Comparison of ENCODE assay signal across 18 cellular contexts in genomic region chr1:14875781-14876564, GRCh38.
DNase-seq lines count a peak whose midpoint lies in the region; TF ChIP-seq lines count a peak whose summit lies in the region.
"Had no signal": no experiment of that assay in that cellular context is flagged by ENCODE, and none has a peak within 500 bp of the region (broad histone marks: within the 10 kb centered on the region; RNA-seq: fewer than 3 reads in every experiment).

No MANE protein-coding gene starts in this region.

- no peaks in the 10 kb centered on the region for H3K27me3 Mint-ChIP-seq in mesothelial cell of epicardium (ENCODE audit: low read depth)

- H3K4me1 ChIP-seq in hepatocyte (ENCODE audit: insufficient read depth), result no peaks in the 10 kb centered on the region
- no peaks in the 10 kb centered on the region for H3K4me1 ChIP-seq in SJCRH30
- H3K4me1 ChIP-seq in uterus, result no peaks in the 10 kb centered on the region
- H3K4me1 ChIP-seq: colonic mucosa had no signal

- H3K4me3 Mint-ChIP-seq in mesothelial cell of epicardium, result no peak overlapping the region

- 43% methylated on average over 9 of the region's 9 CpGs for WGBS in hepatocyte (ENCODE audit: low lambda C conversion rate, missing lambda C conversion rate)

- H3K36me3 ChIP-seq in hepatocyte (replicated peaks; ENCODE audit: insufficient read depth, low read depth) (no peaks in the 10 kb centered on the region), SJCRH30 (no peaks in the 10 kb centered on the region), uterus (no peaks in the 10 kb centered on the region)
- H3K36me3 ChIP-seq: colonic mucosa had no signal

- TF ChIP-seq POLR2A in uterus (IDR thresholded peaks at IDR 0.05), result no peak

- no peaks in the 10 kb centered on the region for H3K4me1 Mint-ChIP-seq in mesothelial cell of epicardium

- H3K9me2 ChIP-seq in hepatocyte (replicated peaks; ENCODE audit: insufficient read depth), result no peaks in the 10 kb centered on the region

- H3K79me2 ChIP-seq in hepatocyte, result no peaks in the 10 kb centered on the region

- H3K27me3 ChIP-seq in hepatocyte (no peaks in the 10 kb centered on the region), SJCRH30 (peaks cover 16% of the 10 kb centered on the region), uterus (no peaks in the 10 kb centered on the region)
- H3K27me3 ChIP-seq: colonic mucosa had no signal

- no peak overlapping the region for H3K27ac ChIP-seq in hepatocyte
- H3K27ac ChIP-seq in SJCRH30, result no peak overlapping the region
- no peak overlapping the region for H3K27ac ChIP-seq in uterus
- H3K27ac ChIP-seq: colonic mucosa, GM23248, HL-60, KMS-11 had no signal

- H3K9me3 ChIP-seq in hepatocyte (ENCODE audit: low read depth) (no peaks in the 10 kb centered on the region), SJCRH30 (replicated peaks) (no peaks in the 10 kb centered on the region), uterus (no peaks in the 10 kb centered on the region)
- H3K9me3 ChIP-seq: colonic mucosa had no signal

- no peaks in the 10 kb centered on the region for H3K9me3 Mint-ChIP-seq in mesothelial cell of epicardium

- H2AFZ ChIP-seq in hepatocyte, result no peak overlapping the region
- H2AFZ ChIP-seq: GM23248 had no signal

- H3K4me3 ChIP-seq in hepatocyte, result no peak overlapping the region
- H3K4me3 ChIP-seq in SJCRH30, result no peak overlapping the region
- no peak overlapping the region for H3K4me3 ChIP-seq in uterus
- H3K4me3 ChIP-seq: colonic mucosa, GM23248 had no signal

- H3K4me2 ChIP-seq in hepatocyte, result no peak overlapping the region
- H3K4me2 ChIP-seq: KMS-11 had no signal

- TF ChIP-seq CTCF in hepatocyte (IDR thresholded peaks at IDR 0.05; ENCODE audit: poor library complexity) (no peak), mesothelial cell of epicardium (IDR thresholded peaks at IDR 0.05; ENCODE audit: unreplicated experiment) (no peak), uterus (IDR thresholded peaks at IDR 0.05) (no peak)

- intact Hi-C loops in uterus (cut with DNase I; ENCODE audit: low total_unique reads), result no loop called here

- DNase-seq in DMS153 treated with DMSO at 0.1 percent for 48 hours (lab: John Stamatoyannopoulos, UW; ENCODE audit: unreplicated experiment) (peak; percentile 62), NCI-H146 (lab: John Stamatoyannopoulos, UW) (peak; percentile 87), NCI-H748 treated with DMSO at 0.1 percent for 48 hours (lab: John Stamatoyannopoulos, UW) (peak; percentile 54), hepatocyte (ENCODE audit: low spot score) (peak; percentile 13), HK-2 (ENCODE audit: unreplicated experiment) (no peak), SJCRH30 (no peak), mesothelial cell of epicardium (ENCODE audit: low spot score in 2 of 2, unreplicated experiment in 2 of 2) (no peak), uterus (no peak)
- DNase-seq: activated CD4-positive, CD25-positive, alpha-beta regulatory T cell treated with anti-CD3 and anti-CD28 coated beads, Interleukin-2, amount 50 U/mL, for 72 hours; anterior cingulate cortex; colonic mucosa; GDM1; GM23248; NCI-H1694; nucleus accumbens; right cardiac atrium had no signal

- H3K36me3 Mint-ChIP-seq in mesothelial cell of epicardium, result no peaks in the 10 kb centered on the region

- H4K20me1 ChIP-seq in hepatocyte (ENCODE audit: insufficient read depth, poor library complexity, severe bottlenecking), result no peaks in the 10 kb centered on the region

- no peak overlapping the region for H3K27ac Mint-ChIP-seq in mesothelial cell of epicardium

Comparison
In these comparisons a context has a peak if more than half of its experiments do, and no peak if none do; other contexts are left out.
1. DNase-seq: peak in DMS153 treated with DMSO at 0.1 percent for 48 hours (single experiment), NCI-H146 (single experiment), NCI-H748 treated with DMSO at 0.1 percent for 48 hours (single experiment) and hepatocyte (single experiment); none in HK-2 (single experiment), SJCRH30 (0 of 2), mesothelial cell of epicardium (0 of 2) and uterus (0 of 2).